In the genomic region with DNA sequence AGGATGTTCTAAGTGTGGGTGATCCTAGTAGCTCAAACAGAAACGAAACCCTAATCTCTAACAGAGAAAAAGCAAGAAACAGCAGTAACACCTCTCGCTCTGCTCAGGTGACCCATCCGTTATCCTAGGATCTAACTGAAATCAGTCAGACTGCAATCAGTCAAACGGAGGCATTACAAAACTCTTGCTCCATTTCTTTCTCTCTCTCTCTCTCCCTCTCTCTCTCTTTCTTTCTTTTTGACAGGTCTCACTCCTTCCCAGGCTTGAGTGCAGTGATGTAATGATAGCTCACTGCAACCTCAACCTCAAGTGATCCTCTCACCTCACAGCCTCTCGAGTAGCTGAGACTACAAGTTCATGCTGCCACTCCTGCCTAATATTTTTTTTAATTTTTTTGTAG, we compare ENCODE assay signal across 15 cellular contexts.
A peak's percentile ranks its signal among the peaks of the same experiment; 100 is the strongest.
DNase-seq lines count a peak whose midpoint lies in the region; ATAC-seq and TF ChIP-seq lines count a peak whose summit lies in the region.
"Had no signal": no experiment of that assay in that cellular context is flagged by ENCODE, and none has a peak within 500 bp of the region (broad histone marks: within the 10 kb centered on the region; RNA-seq: fewer than 3 reads in every experiment).

No MANE protein-coding gene starts in this region.

- H4K12ac ChIP-seq in trophoblast cell (ENCODE audit: low read depth, low read length): no peak overlapping the region

- POLR2A ChIA-PET in PC-9 (lab: Charles Lee; ENCODE audit: unreplicated experiment): no interaction called here

- no peak overlapping the region for H3K14ac ChIP-seq in trophoblast cell (ENCODE audit: low read length)

- H3K9me3 ChIP-seq in left lung: peaks cover 0 to 5% of the 10 kb centered on the region in 2 donors
- H3K9me3 ChIP-seq in trophoblast cell (ENCODE audit: insufficient read depth, low read depth, low read length): no peaks in the 10 kb centered on the region
- H3K9me3 ChIP-seq in PC-9 (ENCODE audit: insufficient read depth, low read depth): no peaks in the 10 kb centered on the region
- H3K9me3 ChIP-seq in aorta (ENCODE audit: control insufficient read depth, low read length): no peaks in the 10 kb centered on the region
- no peaks in the 10 kb centered on the region for H3K9me3 ChIP-seq in right cardiac atrium (ENCODE audit: control insufficient read depth, low read length)
- H3K9me3 ChIP-seq: BLaER1 treated with 17β-estradiol and CSF1 and Interleukin-3, amounts not matched to agents 10 nM and 100 nM had no signal

- no peak overlapping the region for H3K4ac ChIP-seq in trophoblast cell (ENCODE audit: low read depth, low read length)

- no CpG with 5 or more reads among the region's 5 CpGs for WGBS in trophoblast cell (ENCODE audit: extremely low coverage, insufficient coverage, insufficient read length)
- WGBS in aorta, 2 donors: 77 to 79% methylated on average over 5 of the region's 5 CpGs
- WGBS in right cardiac atrium: 79% methylated on average over 5 of the region's 5 CpGs

- H3K79me2 ChIP-seq in trophoblast cell (ENCODE audit: control insufficient read depth, insufficient read depth, low read length, poor library complexity): no peaks in the 10 kb centered on the region
- no peaks in the 10 kb centered on the region for H3K79me2 ChIP-seq in PC-9 (ENCODE audit: low read depth)

- H3K27me3 ChIP-seq in left lung: no peaks in the 10 kb centered on the region
- no peaks in the 10 kb centered on the region for H3K27me3 ChIP-seq in trophoblast cell (ENCODE audit: insufficient read depth, low read length)
- H3K27me3 ChIP-seq in PC-9 (ENCODE audit: insufficient read depth, low read depth): no peaks in the 10 kb centered on the region
- no peaks in the 10 kb centered on the region for H3K27me3 ChIP-seq in aorta (ENCODE audit: control insufficient read depth in 1 of 2, insufficient read depth in 2 of 2, low read length in 1 of 2)
- no peaks in the 10 kb centered on the region for H3K27me3 ChIP-seq in right cardiac atrium (ENCODE audit: control insufficient read depth, insufficient read depth)
- H3K27me3 ChIP-seq: BLaER1 treated with 17β-estradiol and CSF1 and Interleukin-3, amounts not matched to agents 10 nM and 100 nM had no signal

- H2BK120ac ChIP-seq in trophoblast cell (ENCODE audit: insufficient read depth, low read length, poor library complexity): no peak overlapping the region

- CTCF ChIA-PET in PC-9 (lab: Charles Lee): no interaction called here

- H3K4me2 ChIP-seq in trophoblast cell (ENCODE audit: low read length) (peak overlapping the region; percentile 38), PC-9 (no peak overlapping the region)
- H3K4me2 ChIP-seq: BLaER1 treated with 17β-estradiol and CSF1 and Interleukin-3, amounts not matched to agents 10 nM and 100 nM had no signal

- peak; percentile 49 for ATAC-seq in left lung
- no peak for ATAC-seq in HG02642 (IDR thresholded peaks at IDR 0.05; ENCODE audit: poor library complexity, unreplicated experiment)
- no peak for ATAC-seq in aorta (ENCODE audit: low FRiP score)
- ATAC-seq in right cardiac atrium: no peak
- ATAC-seq: CD8-positive, alpha-beta T cell had no signal

- H2BK5ac ChIP-seq in trophoblast cell (ENCODE audit: low read depth, low read length, poor library complexity): no peak overlapping the region

- H3K9ac ChIP-seq in trophoblast cell (ENCODE audit: low read length): no peak overlapping the region
- H3K9ac ChIP-seq: BLaER1 treated with 17β-estradiol and CSF1 and Interleukin-3, amounts not matched to agents 10 nM and 100 nM; GM23248 had no signal

- H3K4me1 ChIP-seq in left lung (no peaks in the 10 kb centered on the region), trophoblast cell (ENCODE audit: control insufficient read depth in 1 of 2, insufficient read depth in 2 of 2, low read length in 2 of 2) (peaks cover 0 to 9% of the 10 kb centered on the region in 2 experiments), PC-9 (replicated peaks; ENCODE audit: insufficient read depth) (no peaks in the 10 kb centered on the region), aorta (ENCODE audit: control insufficient read depth in 1 of 2, insufficient read depth in 2 of 2, low read length in 2 of 2) (no peaks in the 10 kb centered on the region), right cardiac atrium (ENCODE audit: control insufficient read depth, insufficient read depth, low read length) (no peaks in the 10 kb centered on the region)
- H3K4me1 ChIP-seq: BLaER1 treated with 17β-estradiol and CSF1 and Interleukin-3, amounts not matched to agents 10 nM and 100 nM had no signal

- H3K18ac ChIP-seq in trophoblast cell (ENCODE audit: low read length): no peak overlapping the region

- DNase-seq in HT1080 (ENCODE audit: low read depth) (peak; percentile 11), left lung (no peak), trophoblast cell (peak; percentile 67 to 86), PC-9 (no peak), aorta (no peak), right cardiac atrium (no peak)
- DNase-seq: CD8-positive, alpha-beta T cell; DMS 273 treated with DMSO at 0.1 percent for 48 hours; DMS53; DND-41; EL; GM23248; HCEC 1CT had no signal

- H3K36me3 ChIP-seq in left lung (no peaks in the 10 kb centered on the region), trophoblast cell (ENCODE audit: control insufficient read depth in 1 of 2, insufficient read depth in 2 of 2, low read length in 2 of 2) (no peaks in the 10 kb centered on the region), PC-9 (ENCODE audit: low read depth) (no peaks in the 10 kb centered on the region), aorta (ENCODE audit: control insufficient read depth in 1 of 2, insufficient read depth in 2 of 2, low read length in 1 of 2) (no peaks in the 10 kb centered on the region)
- H3K36me3 ChIP-seq: BLaER1 treated with 17β-estradiol and CSF1 and Interleukin-3, amounts not matched to agents 10 nM and 100 nM had no signal

- H2AFZ ChIP-seq in trophoblast cell (ENCODE audit: insufficient read depth, low read length, poor library complexity): no peak overlapping the region
- H2AFZ ChIP-seq in PC-9: no peak overlapping the region
- H2AFZ ChIP-seq: GM23248 had no signal

- H2BK12ac ChIP-seq in trophoblast cell (ENCODE audit: low read length): no peak overlapping the region

- H3K23ac ChIP-seq in trophoblast cell (ENCODE audit: low read length): no peak overlapping the region

- no peaks in the 10 kb centered on the region for H3K79me1 ChIP-seq in trophoblast cell (ENCODE audit: low read length)

- H4K8ac ChIP-seq in trophoblast cell (ENCODE audit: low read depth, low read length): no peak overlapping the region

- H4K91ac ChIP-seq in trophoblast cell (ENCODE audit: low read depth, low read length): no peak overlapping the region

- H2AK5ac ChIP-seq in trophoblast cell (ENCODE audit: low read length): no peak overlapping the region

- H3K27ac ChIP-seq in left lung: no peak overlapping the region
- no peak overlapping the region for H3K27ac ChIP-seq in trophoblast cell (ENCODE audit: low read depth, low read length)
- no peak overlapping the region for H3K27ac ChIP-seq in PC-9
- no peak overlapping the region for H3K27ac ChIP-seq in aorta (ENCODE audit: low read depth in 1 of 2, low read length in 2 of 2)
- no peak overlapping the region for H3K27ac ChIP-seq in right cardiac atrium (ENCODE audit: low read length)
- H3K27ac ChIP-seq: BLaER1 treated with 17β-estradiol and CSF1 and Interleukin-3, amounts not matched to agents 10 nM and 100 nM; GM23248 had no signal

- no peak overlapping the region for H3K4me3 ChIP-seq in left lung
- no peak overlapping the region for H3K4me3 ChIP-seq in trophoblast cell (ENCODE audit: low read depth, low read length)
- H3K4me3 ChIP-seq in PC-9: no peak overlapping the region
- H3K4me3 ChIP-seq in aorta (ENCODE audit: low read length in 2 of 2): no peak overlapping the region
- no peak overlapping the region for H3K4me3 ChIP-seq in right cardiac atrium (ENCODE audit: low read length)
- H3K4me3 ChIP-seq: BLaER1 treated with 17β-estradiol and CSF1 and Interleukin-3, amounts not matched to agents 10 nM and 100 nM; GM23248 had no signal

- H3K9me2 ChIP-seq in PC-9 (ENCODE audit: insufficient read depth): no peaks in the 10 kb centered on the region

- TF ChIP-seq CTCF in left lung (IDR thresholded peaks at IDR 0.05) (no peak), PC-9 (conservative IDR thresholded peaks at IDR 0.05) (no peak)

- BruUV-seq in PC-9 (replicated peaks; lab: Mats Ljungman, UMichigan): no TSS peak

- H4K20me1 ChIP-seq in PC-9 (ENCODE audit: insufficient read depth): no peaks in the 10 kb centered on the region
- H4K20me1 ChIP-seq: BLaER1 treated with 17β-estradiol and CSF1 and Interleukin-3, amounts not matched to agents 10 nM and 100 nM had no signal

- intact Hi-C loops in left lung (cut with DNase I) (no loop called here), PC-9 (cut with micrococcal nuclease; ENCODE audit: unreplicated experiment) (no loop called here), aorta (cut with DNase I) (no loop called here), right cardiac atrium (cut with DNase I) (no loop called here)

- H3F3A ChIP-seq in PC-9 (ENCODE audit: insufficient read depth, low read depth): no peaks in the 10 kb centered on the region

Comparison
In these comparisons a context has a peak if more than half of its experiments do, and no peak if none do; other contexts are left out.
1. DNase-seq: peak in HT1080 (single experiment) and trophoblast cell (2 of 2); none in left lung (0 of 2), PC-9 (0 of 2), aorta (0 of 2) and right cardiac atrium (0 of 3).